ENCODE assay signal across 11 cellular contexts in genomic region chr10:71765907-71766716, GRCh38. TPM values are rescaled to one million over a fixed set of nuclear protein-coding genes. Genes with fewer than 3 reads are reported as not detected.
DNase-seq lines count a peak whose midpoint lies in the region; ATAC-seq and TF ChIP-seq lines count a peak whose summit lies in the region.
"Had no signal": no experiment of that assay in that cellular context is flagged by ENCODE, and none has a peak within 500 bp of the region (broad histone marks: within the 10 kb centered on the region; RNA-seq: fewer than 3 reads in every experiment).

No MANE protein-coding gene starts in this region.

- H3K36me3 Mint-ChIP-seq in CD4-positive, CD25-positive, alpha-beta regulatory T cell, result peaks cover 35% of the 10 kb centered on the region
- peaks cover 10% of the 10 kb centered on the region for H3K36me3 Mint-ChIP-seq in T-helper 17 cell (ENCODE audit: low read depth)

- H3K27ac Mint-ChIP-seq in CD4-positive, CD25-positive, alpha-beta regulatory T cell, result peak overlapping the region; percentile 89 to 98 (median 98)
- peak overlapping the region; percentile 96 for H3K27ac Mint-ChIP-seq in T-helper 17 cell

- TF ChIP-seq POLR2A in esophagus muscularis mucosa (IDR thresholded peaks at IDR 0.05; ENCODE audit: low read depth) (no peak), prostate gland (IDR thresholded peaks at IDR 0.05) (no peak)

- no peaks in the 10 kb centered on the region for H3K9me3 ChIP-seq in CD4-positive, CD25-positive, alpha-beta regulatory T cell (ENCODE audit: control insufficient read depth in 2 of 2, low read length in 2 of 2)
- no peaks in the 10 kb centered on the region for H3K9me3 ChIP-seq in T-helper 17 cell (ENCODE audit: control insufficient read depth, low read length, poor library complexity, severe bottlenecking)
- H3K9me3 ChIP-seq in esophagus muscularis mucosa, result no peaks in the 10 kb centered on the region
- H3K9me3 ChIP-seq in prostate gland, result no peaks in the 10 kb centered on the region

- no peaks in the 10 kb centered on the region for H3K27me3 Mint-ChIP-seq in CD4-positive, CD25-positive, alpha-beta regulatory T cell
- no peaks in the 10 kb centered on the region for H3K27me3 Mint-ChIP-seq in T-helper 17 cell

- TF ChIP-seq CTCF in esophagus muscularis mucosa (IDR thresholded peaks at IDR 0.05) (no peak), prostate gland (IDR thresholded peaks at IDR 0.05) (no peak)

- H3K4me1 Mint-ChIP-seq in CD4-positive, CD25-positive, alpha-beta regulatory T cell, result peaks cover 12 to 97% (median 65%) of the 10 kb centered on the region in 4 donors
- peaks cover 65% of the 10 kb centered on the region for H3K4me1 Mint-ChIP-seq in T-helper 17 cell

- intact Hi-C loops in esophagus muscularis mucosa (cut with DNase I) (no loop called here), prostate gland (cut with DNase I) (no loop called here)

- 76% methylated on average over 21 of the region's 22 CpGs for WGBS in esophagus muscularis mucosa
- WGBS in prostate gland, result 80% methylated on average over 22 of the region's 22 CpGs

- peaks cover 100% of the 10 kb centered on the region for H3K4me1 ChIP-seq in CD4-positive, CD25-positive, alpha-beta regulatory T cell (ENCODE audit: control insufficient read depth, insufficient read depth, low read length, poor library complexity, severe bottlenecking)
- peaks cover 93 to 100% (median 99%) of the 10 kb centered on the region in 4 donors for H3K4me1 ChIP-seq in esophagus muscularis mucosa
- no peaks in the 10 kb centered on the region for H3K4me1 ChIP-seq in prostate gland (replicated peaks)

- no peak for DNase-seq in CD4-positive, CD25-positive, alpha-beta regulatory T cell
- DNase-seq in T-helper 17 cell (no peak), esophagus muscularis mucosa (ENCODE audit: extremely low spot score) (no peak), prostate gland (ENCODE audit: low spot score) (no peak), NCI-H2196 treated with DMSO at 0.1 percent for 48 hours (lab: John Stamatoyannopoulos, UW; ENCODE audit: unreplicated experiment) (no peak), DMS153 treated with DMSO at 0.1 percent for 48 hours (lab: John Stamatoyannopoulos, UW; ENCODE audit: unreplicated experiment) (no peak)
- DNase-seq in activated effector memory CD4-positive, alpha-beta T cell treated with Interleukin-2 at 50 U/mL for 16 hours, result no peak
- DNase-seq: KBM-7, NCI-H510A had no signal

- no peak for TF ChIP-seq EP300 in esophagus muscularis mucosa (IDR thresholded peaks at IDR 0.05)

- ATAC-seq in CD4-positive, CD25-positive, alpha-beta regulatory T cell (ENCODE audit: low read depth in 2 of 2), result no peak
- ATAC-seq in T-helper 17 cell (no peak), HG03280 (IDR thresholded peaks at IDR 0.05; ENCODE audit: unreplicated experiment) (no peak)

- H3K36me3 ChIP-seq in CD4-positive, CD25-positive, alpha-beta regulatory T cell (ENCODE audit: control insufficient read depth, insufficient read depth, low read length), result peaks cover 71% of the 10 kb centered on the region
- H3K36me3 ChIP-seq in esophagus muscularis mucosa (peaks cover 0 to 33% (median 18%) of the 10 kb centered on the region in 4 donors), prostate gland (no peaks in the 10 kb centered on the region)
- H3K36me3 ChIP-seq: cardiac muscle cell had no signal

- H3K4me3 ChIP-seq in CD4-positive, CD25-positive, alpha-beta regulatory T cell (ENCODE audit: low read depth, low read length), result no peak overlapping the region
- H3K4me3 ChIP-seq in esophagus muscularis mucosa (peak overlapping the region in 1 of 4 donors; percentile 8), prostate gland (no peak overlapping the region)
- H3K4me3 ChIP-seq: cardiac muscle cell had no signal

- peak overlapping the region; percentile 77 to 88 (median 84) for H3K4me3 Mint-ChIP-seq in CD4-positive, CD25-positive, alpha-beta regulatory T cell
- peak overlapping the region; percentile 82 for H3K4me3 Mint-ChIP-seq in T-helper 17 cell

- peak overlapping the region; percentile 96 for H3K27ac ChIP-seq in CD4-positive, CD25-positive, alpha-beta regulatory T cell (ENCODE audit: insufficient read depth, low read length, poor library complexity, severe bottlenecking)
- H3K27ac ChIP-seq in esophagus muscularis mucosa (replicated peaks in 1 of 4) (peak overlapping the region; percentile 94 to 98 (median 96)), prostate gland (peak overlapping the region; percentile 53 to 86)
- H3K27ac ChIP-seq: cardiac muscle cell had no signal

- H3K9me3 Mint-ChIP-seq in CD4-positive, CD25-positive, alpha-beta regulatory T cell, result no peaks in the 10 kb centered on the region

- H3K27me3 ChIP-seq in CD4-positive, CD25-positive, alpha-beta regulatory T cell (ENCODE audit: control insufficient read depth, insufficient read depth, low read length), result no peaks in the 10 kb centered on the region
- H3K27me3 ChIP-seq in esophagus muscularis mucosa, result no peaks in the 10 kb centered on the region
- no peaks in the 10 kb centered on the region for H3K27me3 ChIP-seq in prostate gland (replicated peaks; ENCODE audit: insufficient read depth)
- H3K27me3 ChIP-seq: cardiac muscle cell had no signal

RNA-seq across cellular contexts. Expression of gene VSIR, which starts 7.2 kb away (rescaled TPM):
- 167 TPM for total RNA-seq in CD4-positive, CD25-positive, alpha-beta regulatory T cell
- 100 to 1,000 TPM; 226 to 339 (median 294) TPM for polyA plus RNA-seq in CD4-positive, CD25-positive, alpha-beta regulatory T cell
- total RNA-seq in T-helper 17 cell (100 to 1,000 TPM; 119 to 124 TPM), esophagus muscularis mucosa (100 to 1,000 TPM in 2 of 4 donors, 10 to 100 TPM in 2; 37.8 to 118 (median 90.3) TPM), prostate gland (10 to 100 TPM; 23.1 to 40.2 TPM)

RNA-seq across cellular contexts. Expression of gene C10orf105, which starts 46.5 kb away (rescaled TPM):
- total RNA-seq in CD4-positive, CD25-positive, alpha-beta regulatory T cell, result 0.52 TPM
- under 1 TPM in 2 of 4 donors, not detected in 2; 0.05 to 0.20 TPM for polyA plus RNA-seq in CD4-positive, CD25-positive, alpha-beta regulatory T cell
- total RNA-seq in T-helper 17 cell (under 1 TPM; 0.31 to 0.37 TPM), esophagus muscularis mucosa (under 1 TPM in 3 of 4 donors, not detected in 1; 0.06 to 0.17 (median 0.11) TPM), prostate gland (under 1 TPM in 1 of 2 donors, not detected in 1; 0.11 TPM)
- polyA plus RNA-seq: cardiac muscle cell had no signal
